9 cellular contexts compared by ENCODE assay signal in genomic region chr2:172100080-172101007, GRCh38. TPM values are rescaled to one million over a fixed set of nuclear protein-coding genes. Genes with fewer than 3 reads are reported as not detected.
DNase-seq lines count a peak whose midpoint lies in the region; ATAC-seq, FAIRE-seq and TF ChIP-seq lines count a peak whose summit lies in the region.
"Had no signal": no experiment of that assay in that cellular context is flagged by ENCODE, and none has a peak within 500 bp of the region (broad histone marks: within the 10 kb centered on the region; RNA-seq: fewer than 3 reads in every experiment).

No MANE protein-coding gene starts in this region.

- FAIRE-seq in endothelial cell of umbilical vein (lab: Jason Lieb, UNC), result no peak

- H3K4me3 ChIP-seq in OCI-LY3 (ENCODE audit: low read length) (peak overlapping the region; percentile 75), endothelial cell of umbilical vein (replicated peaks in 1 of 3; ENCODE audit: insufficient read depth in 1 of 3, low read depth in 1 of 3, low read length in 3 of 3) (no peak overlapping the region)

- H3K27me3 Mint-ChIP-seq in activated CD4-positive, alpha-beta T cell treated with anti-CD3 and anti-CD28 coated beads, Interleukin-2, amount 10 ng/mL, durations not matched to agents 24 days and 14 days, result peaks cover 76% of the 10 kb centered on the region

- H3K9ac ChIP-seq in OCI-LY3 (ENCODE audit: low read length), result peak overlapping the region; percentile 35; the same call in 1 of the 2 replicates
- no peak overlapping the region for H3K9ac ChIP-seq in endothelial cell of umbilical vein (replicated peaks; ENCODE audit: extremely low read depth, insufficient read depth, low read length)

- dilution Hi-C loops in endothelial cell of umbilical vein (cut with MboI; ENCODE audit: extremely low pct_ligation_motif_present, low sequenced_read_pairs), result no loop called here

- no peaks in the 10 kb centered on the region for H3K27me3 ChIP-seq in OCI-LY3 (ENCODE audit: low read depth, low read length)
- H3K27me3 ChIP-seq in endothelial cell of umbilical vein (ENCODE audit: control insufficient read depth in 2 of 2, insufficient read depth in 2 of 2, low read length in 2 of 2), result peaks cover 35 to 69% of the 10 kb centered on the region in 2 experiments

- H2AFZ ChIP-seq in OCI-LY3 (ENCODE audit: low read depth, low read length), result peak overlapping the region; percentile 58; the same call in 1 of the 2 replicates
- no peak overlapping the region for H2AFZ ChIP-seq in endothelial cell of umbilical vein (ENCODE audit: low read depth, low read length)

- TF ChIP-seq POLR2A in endothelial cell of umbilical vein (IDR thresholded peaks at IDR 0.05; ENCODE audit: low read depth, low read length), result no peak

- no peaks in the 10 kb centered on the region for H3K79me2 ChIP-seq in OCI-LY3 (ENCODE audit: low read length)
- H3K79me2 ChIP-seq in endothelial cell of umbilical vein (ENCODE audit: control insufficient read depth, insufficient read depth, low read length), result no peaks in the 10 kb centered on the region

- ATAC-seq in sciatic nerve (no peak), GM18498 (IDR thresholded peaks at IDR 0.05; ENCODE audit: unreplicated experiment) (no peak)
- ATAC-seq: right cardiac atrium had no signal

- CTCF ChIA-PET in endothelial cell of umbilical vein (lab: Charles Lee), result interaction anchor here (1.6 to 8.6 kb wide), 4 partner anchors 13 to 395 kb away, joined by 3 to 193 read pairs (median 6); partner anchors contain the start of gene DLX1

- no peak overlapping the region for H3K27ac ChIP-seq in OCI-LY3 (ENCODE audit: low read length)
- H3K27ac ChIP-seq in endothelial cell of umbilical vein (ENCODE audit: insufficient read depth, low read depth, low read length), result no peak overlapping the region

- H4K20me1 ChIP-seq in OCI-LY3 (ENCODE audit: insufficient read depth, low read length) (no peaks in the 10 kb centered on the region), endothelial cell of umbilical vein (replicated peaks; ENCODE audit: control insufficient read depth, extremely low read depth, insufficient read depth, low read length) (no peaks in the 10 kb centered on the region)

- H3K4me2 ChIP-seq in OCI-LY3 (ENCODE audit: low read length) (peak overlapping the region; percentile 71), endothelial cell of umbilical vein (ENCODE audit: insufficient read depth, low read length) (no peak overlapping the region)

- H3K36me3 ChIP-seq in OCI-LY3 (replicated peaks; ENCODE audit: low read depth, low read length) (no peaks in the 10 kb centered on the region), endothelial cell of umbilical vein (ENCODE audit: control insufficient read depth in 2 of 2, extremely low read depth in 1 of 2, insufficient read depth in 2 of 2, low read length in 2 of 2) (no peaks in the 10 kb centered on the region)

- H3K9me3 ChIP-seq in OCI-LY3 (ENCODE audit: insufficient read depth, low read length) (no peaks in the 10 kb centered on the region), endothelial cell of umbilical vein (replicated peaks; ENCODE audit: control insufficient read depth, insufficient read depth, low read length) (no peaks in the 10 kb centered on the region)

- peaks cover 45% of the 10 kb centered on the region for H3K4me1 Mint-ChIP-seq in activated CD4-positive, alpha-beta T cell treated with anti-CD3 and anti-CD28 coated beads, Interleukin-2, amount 10 ng/mL, durations not matched to agents 24 days and 14 days

- H3K27ac Mint-ChIP-seq in activated CD4-positive, alpha-beta T cell treated with anti-CD3 and anti-CD28 coated beads, Interleukin-2, amount 10 ng/mL, durations not matched to agents 24 days and 14 days, result no peak overlapping the region

- POLR2A ChIA-PET in endothelial cell of umbilical vein (lab: Charles Lee), result interaction anchor here (0.6 kb wide), 1 partner anchor 90 kb away, joined by 4 read pairs; no protein-coding TSS in a partner anchor

- H3K4me1 ChIP-seq in OCI-LY3 (ENCODE audit: low read length) (peaks cover 12% of the 10 kb centered on the region), endothelial cell of umbilical vein (ENCODE audit: control insufficient read depth, extremely low read depth, insufficient read depth, low read length) (peaks cover 42% of the 10 kb centered on the region)

- no TSS peak for BruUV-seq in endothelial cell of umbilical vein (replicated peaks; lab: Mats Ljungman, UMichigan)

- intact Hi-C loops in activated CD4-positive, alpha-beta T cell treated with anti-CD3 and anti-CD28 coated beads, Interleukin-2, amount 10 ng/mL, durations not matched to agents 24 days and 14 days (cut with micrococcal nuclease), result loop anchor here (5.0 to 10.0 kb wide), 3 partner anchors 286 to 503 kb away; no protein-coding TSS in a partner anchor
- intact Hi-C loops in endothelial cell of umbilical vein (cut with micrococcal nuclease), result loop anchor here (5.0 to 10.0 kb wide), 3 partner anchors 206 to 1126 kb away; partner anchors contain the start of genes DYNC1I2 and SLC25A12
- intact Hi-C loops in sciatic nerve (cut with DNase I), result loop anchor here (10.0 kb wide), 1 partner anchor 296 kb away; no protein-coding TSS in a partner anchor

- peaks cover 5% of the 10 kb centered on the region for H3K9me3 Mint-ChIP-seq in activated CD4-positive, alpha-beta T cell treated with anti-CD3 and anti-CD28 coated beads, Interleukin-2, amount 10 ng/mL, durations not matched to agents 24 days and 14 days

- peaks cover 5% of the 10 kb centered on the region for H3K36me3 Mint-ChIP-seq in activated CD4-positive, alpha-beta T cell treated with anti-CD3 and anti-CD28 coated beads, Interleukin-2, amount 10 ng/mL, durations not matched to agents 24 days and 14 days (ENCODE audit: low read depth)

- no peaks in the 10 kb centered on the region for H3K9me1 ChIP-seq in endothelial cell of umbilical vein (replicated peaks; ENCODE audit: control insufficient read depth, extremely low read depth, insufficient read depth, low read length)

- no peak for TF ChIP-seq CTCF in OCI-LY3 (IDR thresholded peaks at IDR 0.05; ENCODE audit: low read depth, low read length)
- TF ChIP-seq CTCF in endothelial cell of umbilical vein (IDR thresholded peaks at IDR 0.05; ENCODE audit: extremely low read depth in 1 of 2, insufficient read depth in 1 of 2, low read depth in 1 of 2, low read length in 2 of 2), result no peak

- peak; percentile 61 for DNase-seq in activated CD4-positive, alpha-beta T cell treated with anti-CD3 and anti-CD28 coated beads, Interleukin-2, amount 10 ng/mL, durations not matched to agents 24 days and 14 days
- DNase-seq in activated CD4-positive, alpha-beta T cell treated with anti-CD3 and anti-CD28 coated beads, Interleukin-2, amount 50 U/mL, for 1 hour, result no peak
- DNase-seq in endothelial cell of umbilical vein (ENCODE audit: low read depth, low spot score) (no peak), sciatic nerve (ENCODE audit: low spot score) (peak; percentile 58), GM19240 (ENCODE audit: insufficient read length, low spot score) (no peak), NCI-H128 (lab: John Stamatoyannopoulos, UW; ENCODE audit: unreplicated experiment) (no peak)

- peak overlapping the region; percentile 35 for H3K4me3 Mint-ChIP-seq in activated CD4-positive, alpha-beta T cell treated with anti-CD3 and anti-CD28 coated beads, Interleukin-2, amount 10 ng/mL, durations not matched to agents 24 days and 14 days

TF ChIP-seq in endothelial cell of umbilical vein, 7 proteins besides CTCF, POLR2A, EP300 and RAD21:
- TF ChIP-seq GATA2 (IDR thresholded peaks at IDR 0.05; ENCODE audit: insufficient read depth, insufficient read length, low read depth, low read length) (no peak), EZH2 (IDR thresholded peaks at IDR 0.05; ENCODE audit: borderline replicate concordance, low read depth, low read length, severe bottlenecking) (peak; percentile 91)
TF ChIP-seq in endothelial cell of umbilical vein: peak in this region for 1.

RNA-seq across cellular contexts. Expression of gene DLX2, which starts 2.4 kb away (rescaled TPM):
- total RNA-seq in activated CD4-positive, alpha-beta T cell treated with anti-CD3 and anti-CD28 coated beads, Interleukin-2, amount 10 ng/mL, durations not matched to agents 24 days and 14 days, result 0.26 TPM in 1 of 2 replicates, not detected in the other
- not detected in 2 replicates for total RNA-seq in endothelial cell of umbilical vein
- polyA plus RNA-seq in endothelial cell of umbilical vein, result not detected in 2 replicates
- polyA plus RNA-seq in endothelial cell of umbilical vein (2011; cell fraction: cytosol; rRNA removed), result 0.03 TPM in 1 of 2 replicates, not detected in the other
- polyA plus RNA-seq in endothelial cell of umbilical vein (2011; cell fraction: nucleus; rRNA removed), result not detected in 2 replicates
- polyA plus RNA-seq in endothelial cell of umbilical vein (2012), result not detected in 2 replicates
- not detected in 2 replicates for polyA minus RNA-seq in endothelial cell of umbilical vein
- polyA minus RNA-seq in endothelial cell of umbilical vein (2011; cell fraction: cytosol; rRNA and poly(A)+ RNA removed), result 0.82 TPM
- not detected in 2 replicates for polyA minus RNA-seq in endothelial cell of umbilical vein (2011; cell fraction: nucleus; rRNA and poly(A)+ RNA removed)
- total RNA-seq in sciatic nerve, result 0.27 TPM
- total RNA-seq: right cardiac atrium had no signal
- polyA plus RNA-seq: right cardiac atrium had no signal

RNA-seq across cellular contexts. Expression of gene DLX1, which starts 15.0 kb away (rescaled TPM):
- not detected in 2 replicates for total RNA-seq in activated CD4-positive, alpha-beta T cell treated with anti-CD3 and anti-CD28 coated beads, Interleukin-2, amount 10 ng/mL, durations not matched to agents 24 days and 14 days
- total RNA-seq in endothelial cell of umbilical vein (not detected in 2 replicates), sciatic nerve (0.94 TPM)
- polyA plus RNA-seq in endothelial cell of umbilical vein, result 0.12 and 0.14 TPM in 2 replicates
- polyA plus RNA-seq in endothelial cell of umbilical vein (2011; cell fraction: cytosol; rRNA removed), result 0.06 and 0.09 TPM in 2 replicates
- polyA plus RNA-seq in endothelial cell of umbilical vein (2011; cell fraction: nucleus; rRNA removed), result 0.21 and 0.42 TPM in 2 replicates
- not detected in 2 replicates for polyA plus RNA-seq in endothelial cell of umbilical vein (2012)
- polyA minus RNA-seq in endothelial cell of umbilical vein, result 0.36 TPM in 1 of 2 replicates, not detected in the other
- polyA minus RNA-seq in endothelial cell of umbilical vein (2011; cell fraction: cytosol; rRNA and poly(A)+ RNA removed), result 1.2 TPM
- polyA minus RNA-seq in endothelial cell of umbilical vein (2011; cell fraction: nucleus; rRNA and poly(A)+ RNA removed), result not detected in 2 replicates

Comparison
In these comparisons a context has a peak if more than half of its experiments do, and no peak if none do; other contexts are left out.
1. DNase-seq: peak in activated CD4-positive, alpha-beta T cell treated with anti-CD3 and anti-CD28 coated beads, Interleukin-2, amount 10 ng/mL, durations not matched to agents 24 days and 14 days (single experiment) and sciatic nerve (single experiment); none in activated CD4-positive, alpha-beta T cell treated with anti-CD3 and anti-CD28 coated beads, Interleukin-2, amount 50 U/mL, for 1 hour (single experiment), endothelial cell of umbilical vein (single experiment), GM19240 (single experiment) and NCI-H128 (single experiment).